ENCODE assay signal across 8 cellular contexts in the genomic region with DNA sequence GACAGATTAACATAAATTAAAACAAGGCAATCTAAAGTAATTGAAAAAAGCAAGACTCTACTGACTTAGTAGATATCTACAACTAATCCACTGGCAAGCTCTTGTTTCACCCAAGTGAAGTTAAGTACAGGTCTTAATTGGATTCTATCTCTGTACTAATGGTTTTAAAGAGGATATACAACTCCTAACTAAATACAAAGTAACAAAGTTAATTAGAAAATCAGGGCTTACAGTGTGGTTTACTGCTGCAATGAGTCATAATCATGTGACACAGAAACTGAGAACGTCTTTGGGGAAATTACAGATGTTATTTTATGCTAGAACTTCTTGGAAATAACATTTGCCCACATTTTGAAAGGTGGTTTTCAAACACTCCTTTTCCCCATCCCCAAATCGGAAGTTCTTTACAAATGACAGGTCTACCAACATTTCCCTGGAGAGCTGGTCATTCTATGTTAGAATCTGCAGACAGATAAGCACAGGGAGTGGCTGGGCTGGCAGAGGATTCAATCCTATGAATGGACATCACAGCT.
DNase-seq lines count a peak whose midpoint lies in the region; ATAC-seq, FAIRE-seq and TF ChIP-seq lines count a peak whose summit lies in the region.

No MANE protein-coding gene starts in this region.

- TF ChIP-seq POLR2A in HepG2 (IDR thresholded peaks at IDR 0.05; ENCODE audit: insufficient read depth in 1 of 2, low read depth in 2 of 2, low read length in 2 of 2) = no peak
- no peak for TF ChIP-seq POLR2A in prostate gland (IDR thresholded peaks at IDR 0.05)

- no peak for TF ChIP-seq RAD21 in HepG2 (CRISPR knock-in tag; IDR thresholded peaks at IDR 0.05)

- no peak overlapping the region for H2AFZ ChIP-seq in HepG2 (ENCODE audit: low read length)

- no peak overlapping the region for H3K9ac ChIP-seq in HepG2 (ENCODE audit: insufficient read depth, low read depth, low read length)

- POLR2A ChIA-PET in HepG2 (lab: Yijun Ruan, JAX) = no interaction called here

- WGBS in HepG2 (ENCODE audit: low lambda C conversion rate) = 88% methylated on average over 2 of the region's 2 CpGs
- WGBS in prostate gland = 77% methylated on average over 2 of the region's 2 CpGs

- intact Hi-C loops in HepG2 (cut with micrococcal nuclease; ENCODE audit: unreplicated experiment) = no loop called here
- intact Hi-C loops in prostate gland (cut with DNase I) = loop anchor here (10.0 kb wide), 1 partner anchor 1297 kb away; no protein-coding TSS in a partner anchor

- no peaks in the 10 kb centered on the region for H3K4me1 ChIP-seq in HepG2 (ENCODE audit: insufficient read depth, low read length)
- no peaks in the 10 kb centered on the region for H3K4me1 ChIP-seq in prostate gland (replicated peaks)

- H3K79me2 ChIP-seq in HepG2 (ENCODE audit: insufficient read depth, low read length) = no peaks in the 10 kb centered on the region

- H3K36me3 ChIP-seq in HepG2 (replicated peaks in 1 of 2; ENCODE audit: control insufficient read depth in 1 of 2, insufficient read depth in 2 of 2, low read length in 2 of 2) (peaks cover 4 to 15% of the 10 kb centered on the region in 2 experiments; a peak in 4 of 5 replicates), prostate gland (no peaks in the 10 kb centered on the region)

- in situ Hi-C loops in HepG2 (cut with HindIII; ENCODE audit: extremely low pct_ligation_motif_present, low pct_unique_long_range_greater_than_20kb) = no loop called here

- TF ChIP-seq EP300 in HepG2 (IDR thresholded peaks at IDR 0.05; ENCODE audit: low read depth in 2 of 2, low read length in 2 of 2) (no peak), HepG2 (CRISPR knock-in tag; IDR thresholded peaks at IDR 0.05; ENCODE audit: borderline replicate concordance) (no peak)

- FAIRE-seq in D721Med (lab: Jason Lieb, UNC) = peak; percentile 99
- no peak for FAIRE-seq in frontal cortex (lab: Jason Lieb, UNC)
- no peak for FAIRE-seq in HepG2 (lab: Jason Lieb, UNC)

- CTCF ChIA-PET in HepG2 (lab: Yijun Ruan, JAX; ENCODE audit: low intra/inter-chr PET ratio, low total read pairs) = no interaction called here

- no peaks in the 10 kb centered on the region for H4K20me1 ChIP-seq in HepG2 (ENCODE audit: insufficient read depth, low read length)

- peak; percentile 75 for ATAC-seq in GM21825 (IDR thresholded peaks at IDR 0.05; ENCODE audit: unreplicated experiment)
- no peak for ATAC-seq in HepG2

- H3K4me2 ChIP-seq in HepG2 (ENCODE audit: low read depth, low read length) = no peak overlapping the region

- DNase-seq in D721Med (ENCODE audit: insufficient read length, low spot score) (no peak), OCI-M1 (lab: John Stamatoyannopoulos, UW) (peak; percentile 51), fibroblast of the conjunctiva (ENCODE audit: low read depth) (peak; percentile 8), frontal cortex (ENCODE audit: low spot score in 2 of 2) (no peak), HepG2 (ENCODE audit: low spot score) (no peak), SW 1271 (lab: John Stamatoyannopoulos, UW) (no peak), prostate gland (ENCODE audit: low spot score) (no peak)

- no peaks in the 10 kb centered on the region for H3K9me3 ChIP-seq in HepG2 (ENCODE audit: low read length)
- H3K9me3 ChIP-seq in prostate gland = no peaks in the 10 kb centered on the region

- BruUV-seq in HepG2 (replicated peaks; lab: Mats Ljungman, UMichigan) = no TSS peak

- TF ChIP-seq CTCF in D721Med (IDR thresholded peaks at IDR 0.05; ENCODE audit: insufficient read depth, missing control alignments) (no peak), HepG2 (CRISPR knock-in tag; IDR thresholded peaks at IDR 0.05) (no peak), prostate gland (IDR thresholded peaks at IDR 0.05) (no peak)

- H3K27ac ChIP-seq in HepG2 (ENCODE audit: extremely low read length, insufficient read depth, low read length) (no peak overlapping the region), prostate gland (no peak overlapping the region)

- H3K27me3 ChIP-seq in HepG2 (ENCODE audit: control insufficient read depth in 1 of 2, insufficient read depth in 2 of 2, low read length in 2 of 2) (no peaks in the 10 kb centered on the region), prostate gland (replicated peaks; ENCODE audit: insufficient read depth) (no peaks in the 10 kb centered on the region)

- no peak overlapping the region for H3K4me3 ChIP-seq in HepG2 (replicated peaks in 1 of 3; ENCODE audit: insufficient read depth in 1 of 3, low read depth in 2 of 3, low read length in 3 of 3)
- H3K4me3 ChIP-seq in prostate gland = no peak overlapping the region

TF ChIP-seq in HepG2, 621 proteins besides CTCF, POLR2A, EP300 and RAD21:
- no peak for TF ChIP-seq ARNT (IDR thresholded peaks at IDR 0.05)
TF ChIP-seq in HepG2: peak in this region for 0.

Comparison
In these comparisons a context has a peak if more than half of its experiments do, and no peak if none do; other contexts are left out.
1. DNase-seq: peak in OCI-M1 (single experiment) and fibroblast of the conjunctiva (single experiment); none in D721Med (single experiment), frontal cortex (0 of 2), HepG2 (single experiment), SW 1271 (0 of 2) and prostate gland (single experiment).